In the genomic region with DNA sequence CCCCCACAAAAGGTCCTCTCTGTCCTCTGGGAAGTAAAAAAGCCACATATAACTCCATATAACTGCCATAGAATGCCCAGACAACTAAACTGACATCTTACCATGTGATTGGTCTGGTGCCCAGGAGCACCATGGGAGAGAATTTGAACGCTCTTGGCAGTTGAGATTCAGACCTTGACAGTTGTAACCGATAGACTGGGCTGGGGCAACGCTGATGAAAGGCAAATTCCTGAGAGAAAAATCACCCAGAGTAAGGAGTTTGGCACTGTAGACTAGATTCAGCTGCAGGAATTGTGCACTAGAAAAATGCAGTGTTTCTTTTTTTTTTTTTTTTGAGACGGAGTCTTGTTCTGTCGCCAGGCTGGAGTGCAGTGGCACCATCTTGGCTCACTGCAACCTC, we compare ENCODE assay signal across 27 cellular contexts.
"Had no signal": no experiment of that assay in that cellular context is flagged by ENCODE, and none has a peak within 500 bp of the region (broad histone marks: within the 10 kb centered on the region; RNA-seq: fewer than 3 reads in every experiment).

No MANE protein-coding gene starts in this region.

- H3K27me3 ChIP-seq: breast epithelium, esophagus squamous epithelium, gastroesophageal sphincter, sigmoid colon, stomach, suprapubic skin, transverse colon, vagina had no signal

- H3K27me3 Mint-ChIP-seq: activated CD4-positive, alpha-beta memory T cell treated with anti-CD3 and anti-CD28 coated beads for 36 hours; central memory CD8-positive, alpha-beta T cell; natural killer cell treated with Interleukin-12 subunit alpha and Interleukin-12 subunit beta and Interleukin-15 and Interleukin-18, amount 100 ng/mL, for 72 hours; stimulated activated memory B cell treated with anti-CD40 and anti-IgM and Interleukin-4, amounts not matched to agents 10 μg/mL and 1 μg/mL and 100 μg/mL, for 72 hours had no signal

- H3K4me3 ChIP-seq: breast epithelium, dorsolateral prefrontal cortex, esophagus squamous epithelium, gastroesophageal sphincter, sigmoid colon, smooth muscle cell, stomach, suprapubic skin, transverse colon, vagina had no signal

- H3K36me3 Mint-ChIP-seq: activated CD4-positive, alpha-beta memory T cell treated with anti-CD3 and anti-CD28 coated beads for 36 hours; activated naive CD4-positive, alpha-beta T cell treated with anti-CD3 and anti-CD28 coated beads, Interleukin-2, amount 50 U/mL, for 24 hours; memory B cell; natural killer cell treated with Interleukin-12 subunit alpha and Interleukin-12 subunit beta and Interleukin-15 and Interleukin-18, amount 100 ng/mL, for 72 hours; stimulated activated memory B cell treated with anti-CD40 and anti-IgM and Interleukin-4, amounts not matched to agents 10 μg/mL and 1 μg/mL and 100 μg/mL, for 72 hours had no signal

- DNase-seq: activated CD4-positive, alpha-beta memory T cell treated with anti-CD3 and anti-CD28 coated beads for 36 hours; activated CD4-positive, alpha-beta T cell treated with anti-CD3 and anti-CD28 coated beads for 48 hours; activated effector memory CD4-positive, alpha-beta T cell treated with anti-CD3 and anti-CD28 coated beads, Interleukin-2, amount 50 U/mL, for 16 hours; activated T-cell treated with anti-CD3 and anti-CD28 coated beads, Interleukin-2, amount 50 U/mL, for 72 hours; anterior cingulate cortex; dorsolateral prefrontal cortex; esophagus squamous epithelium; head of caudate nucleus; hypothalamus; islet precursor cell; left cardiac atrium; retina; sigmoid colon; stimulated activated CD4-positive, alpha-beta T cell treated with anti-CD3 and anti-CD28 coated beads, Interleukin-15, amount 100 ng/mL, for 24 hours; stomach; transverse colon had no signal

- H3K4me1 Mint-ChIP-seq: activated naive CD4-positive, alpha-beta T cell treated with anti-CD3 and anti-CD28 coated beads, Interleukin-2, amount 50 U/mL, for 24 hours; central memory CD8-positive, alpha-beta T cell had no signal

- H3K4me3 Mint-ChIP-seq: activated CD4-positive, alpha-beta memory T cell treated with anti-CD3 and anti-CD28 coated beads for 36 hours; activated naive CD4-positive, alpha-beta T cell treated with anti-CD3 and anti-CD28 coated beads, Interleukin-2, amount 50 U/mL, for 24 hours; activated T-cell treated with anti-CD3 and anti-CD28 coated beads, Interleukin-2, amount 50 U/mL, for 72 hours; central memory CD8-positive, alpha-beta T cell; memory B cell; natural killer cell treated with Interleukin-12 subunit alpha and Interleukin-12 subunit beta and Interleukin-15 and Interleukin-18, amount 100 ng/mL, for 72 hours; stimulated activated memory B cell treated with anti-CD40 and anti-IgM and Interleukin-4, amounts not matched to agents 10 μg/mL and 1 μg/mL and 100 μg/mL, for 72 hours had no signal

- H3K9me3 Mint-ChIP-seq: activated CD4-positive, alpha-beta memory T cell treated with anti-CD3 and anti-CD28 coated beads for 36 hours; activated naive CD4-positive, alpha-beta T cell treated with anti-CD3 and anti-CD28 coated beads, Interleukin-2, amount 50 U/mL, for 24 hours; memory B cell; stimulated activated memory B cell treated with anti-CD40 and anti-IgM and Interleukin-4, amounts not matched to agents 10 μg/mL and 1 μg/mL and 100 μg/mL, for 72 hours had no signal

- H3K36me3 ChIP-seq: breast epithelium, esophagus squamous epithelium, gastroesophageal sphincter, sigmoid colon, stomach, suprapubic skin, transverse colon, vagina had no signal

- ATAC-seq: activated T-cell treated with anti-CD3 and anti-CD28 coated beads, Interleukin-2, amount 50 U/mL, for 72 hours; gastroesophageal sphincter; left cardiac atrium; natural killer cell treated with Interleukin-12 subunit alpha and Interleukin-12 subunit beta and Interleukin-15 and Interleukin-18, amount 100 ng/mL, for 72 hours; stimulated activated memory B cell treated with anti-CD40 and anti-IgM and Interleukin-4, amounts not matched to agents 10 μg/mL and 1 μg/mL and 100 μg/mL, for 72 hours had no signal

- H3K9me3 ChIP-seq: breast epithelium, esophagus squamous epithelium, gastroesophageal sphincter, sigmoid colon, stomach, suprapubic skin, transverse colon, vagina had no signal

- FAIRE-seq: colon had no signal
